In genomic region chr5:154236011-154236410, GRCh38 we compare ENCODE assay signal across 19 cellular contexts. TPM values are rescaled to one million over a fixed set of nuclear protein-coding genes. Genes with fewer than 3 reads are reported as not detected.
DNase-seq lines count a peak whose midpoint lies in the region; ATAC-seq and TF ChIP-seq lines count a peak whose summit lies in the region.
"Had no signal": no experiment of that assay in that cellular context is flagged by ENCODE, and none has a peak within 500 bp of the region (broad histone marks: within the 10 kb centered on the region; RNA-seq: fewer than 3 reads in every experiment).

No MANE protein-coding gene starts in this region.

- peaks cover 3% of the 10 kb centered on the region for H3K36me3 Mint-ChIP-seq in natural killer cell
- no peaks in the 10 kb centered on the region for H3K36me3 Mint-ChIP-seq in natural killer cell treated with Interleukin-12 subunit alpha and Interleukin-12 subunit beta and Interleukin-15 and Interleukin-18, amount 100 ng/mL, for 72 hours
- H3K36me3 Mint-ChIP-seq: CD4-positive, CD25-positive, alpha-beta regulatory T cell had no signal

- no peaks in the 10 kb centered on the region for H3K27me3 Mint-ChIP-seq in natural killer cell (ENCODE audit: low read depth in 2 of 2)
- H3K27me3 Mint-ChIP-seq in natural killer cell treated with Interleukin-12 subunit alpha and Interleukin-12 subunit beta and Interleukin-15 and Interleukin-18, amount 100 ng/mL, for 72 hours = no peaks in the 10 kb centered on the region
- H3K27me3 Mint-ChIP-seq: B cell; CD4-positive, CD25-positive, alpha-beta regulatory T cell had no signal

- WGBS in aorta, 2 donors = 87 to 91% methylated on average over 1 of the region's 1 CpG

- peak; percentile 3 for DNase-seq in NCI-H2171 treated with DMSO at 0.1 percent for 48 hours (lab: John Stamatoyannopoulos, UW)
- DNase-seq in NCI-H2171 (lab: John Stamatoyannopoulos, UW) = no peak
- DNase-seq in natural killer cell = no peak
- DNase-seq in natural killer cell treated with Interleukin-12 subunit alpha and Interleukin-12 subunit beta and Interleukin-15 and Interleukin-18, amount 100 ng/mL, for 72 hours (ENCODE audit: low spot score) = no peak
- peak; percentile 35 for DNase-seq in myocyte (ENCODE audit: low read depth)
- DNase-seq in mucosa of gallbladder (ENCODE audit: low spot score) = no peak
- DNase-seq in aorta = no peak
- DNase-seq: Caco-2; CD4-positive, CD25-positive, alpha-beta regulatory T cell; CD8-positive, alpha-beta T cell; DMS153; DND-41; GM23248; H7; HCEC 1CT had no signal

- no peak for TF ChIP-seq CTCF in natural killer cell (IDR thresholded peaks at IDR 0.05)

- no peaks in the 10 kb centered on the region for H3K9me3 Mint-ChIP-seq in natural killer cell
- H3K9me3 Mint-ChIP-seq in natural killer cell treated with Interleukin-12 subunit alpha and Interleukin-12 subunit beta and Interleukin-15 and Interleukin-18, amount 100 ng/mL, for 72 hours = no peaks in the 10 kb centered on the region
- H3K9me3 Mint-ChIP-seq: CD4-positive, CD25-positive, alpha-beta regulatory T cell; CD8-positive, alpha-beta T cell had no signal

- peaks cover 0 to 2% of the 10 kb centered on the region in 2 donors for H3K4me1 ChIP-seq in aorta (ENCODE audit: control insufficient read depth in 1 of 2, insufficient read depth in 2 of 2, low read length in 2 of 2)

- no peaks in the 10 kb centered on the region for H3K27me3 ChIP-seq in aorta (ENCODE audit: control insufficient read depth in 1 of 2, insufficient read depth in 2 of 2, low read length in 1 of 2)
- H3K27me3 ChIP-seq: BLaER1 had no signal

- no peak overlapping the region for H3K4me3 ChIP-seq in aorta (ENCODE audit: low read length in 2 of 2)
- H3K4me3 ChIP-seq: BLaER1, GM23248 had no signal

- no peaks in the 10 kb centered on the region for H3K9me3 ChIP-seq in aorta (ENCODE audit: control insufficient read depth, low read length)
- H3K9me3 ChIP-seq: BLaER1, Caco-2 had no signal

- H3K4me3 Mint-ChIP-seq in natural killer cell = no peak overlapping the region
- H3K4me3 Mint-ChIP-seq in natural killer cell treated with Interleukin-12 subunit alpha and Interleukin-12 subunit beta and Interleukin-15 and Interleukin-18, amount 100 ng/mL, for 72 hours = no peak overlapping the region
- H3K4me3 Mint-ChIP-seq: B cell; CD4-positive, CD25-positive, alpha-beta regulatory T cell; CD8-positive, alpha-beta T cell had no signal

- intact Hi-C loops in natural killer cell (cut with micrococcal nuclease) (loop anchor here (5.0 kb wide), 1 partner anchor 39 kb away; no protein-coding TSS in a partner anchor), aorta (cut with DNase I) (no loop called here)

- H3K27ac Mint-ChIP-seq in natural killer cell = peak overlapping the region; percentile 69 to 75
- H3K27ac Mint-ChIP-seq in natural killer cell treated with Interleukin-12 subunit alpha and Interleukin-12 subunit beta and Interleukin-15 and Interleukin-18, amount 100 ng/mL, for 72 hours = peak overlapping the region in 1 of 2 donors; percentile 85
- H3K27ac Mint-ChIP-seq: CD8-positive, alpha-beta T cell had no signal

- ATAC-seq in natural killer cell = no peak
- no peak for ATAC-seq in natural killer cell treated with Interleukin-12 subunit alpha and Interleukin-12 subunit beta and Interleukin-15 and Interleukin-18, amount 100 ng/mL, for 72 hours
- ATAC-seq in aorta (ENCODE audit: low FRiP score) = no peak
- ATAC-seq: CD8-positive, alpha-beta T cell had no signal

- H3K4me1 Mint-ChIP-seq in natural killer cell = peaks cover 80 to 89% of the 10 kb centered on the region in 2 donors
- H3K4me1 Mint-ChIP-seq in natural killer cell treated with Interleukin-12 subunit alpha and Interleukin-12 subunit beta and Interleukin-15 and Interleukin-18, amount 100 ng/mL, for 72 hours (ENCODE audit: low read depth in 2 of 2) = peaks cover 39 to 54% of the 10 kb centered on the region in 2 donors

- H3K36me3 ChIP-seq in aorta (ENCODE audit: control insufficient read depth in 1 of 2, insufficient read depth in 2 of 2, low read length in 1 of 2) = no peaks in the 10 kb centered on the region
- H3K36me3 ChIP-seq: BLaER1 had no signal

- H3K27ac ChIP-seq in aorta (ENCODE audit: low read depth in 1 of 2, low read length in 2 of 2) = no peak overlapping the region
- H3K27ac ChIP-seq: 22Rv1, BLaER1, C4-2B, GM23248 had no signal

RNA-seq across cellular contexts. Expression of gene GALNT10, which starts 45.5 kb away (rescaled TPM):
- total RNA-seq in natural killer cell (10 to 100 TPM; 77.0 to 92.6 (median 77.6) TPM), myocyte (18.6 and 24.9 TPM in 2 replicates), mucosa of gallbladder (50.8 TPM), aorta (10 to 100 TPM; 42.9 to 44.2 TPM)
- total RNA-seq in natural killer cell treated with Interleukin-12 subunit alpha and Interleukin-12 subunit beta and Interleukin-15 and Interleukin-18, amount 100 ng/mL, for 72 hours = 10 to 100 TPM; 32.2 to 44.1 TPM
- 114 TPM for polyA plus RNA-seq in myocyte (2012)
- 10 to 100 TPM in 1 of 2 donors, 1 to 10 TPM in 1; 9.1 to 10.4 TPM for polyA plus RNA-seq in aorta

Comparison
In these comparisons a context has a peak if more than half of its experiments do, and no peak if none do; other contexts are left out.
1. DNase-seq: peak in NCI-H2171 treated with DMSO at 0.1 percent for 48 hours (single experiment) and myocyte (single experiment); none in NCI-H2171 (single experiment), natural killer cell (single experiment), natural killer cell treated with Interleukin-12 subunit alpha and Interleukin-12 subunit beta and Interleukin-15 and Interleukin-18, amount 100 ng/mL, for 72 hours (single experiment), mucosa of gallbladder (single experiment) and aorta (0 of 2).